ENCODE assay signal across 1 cellular context in the genomic region with DNA sequence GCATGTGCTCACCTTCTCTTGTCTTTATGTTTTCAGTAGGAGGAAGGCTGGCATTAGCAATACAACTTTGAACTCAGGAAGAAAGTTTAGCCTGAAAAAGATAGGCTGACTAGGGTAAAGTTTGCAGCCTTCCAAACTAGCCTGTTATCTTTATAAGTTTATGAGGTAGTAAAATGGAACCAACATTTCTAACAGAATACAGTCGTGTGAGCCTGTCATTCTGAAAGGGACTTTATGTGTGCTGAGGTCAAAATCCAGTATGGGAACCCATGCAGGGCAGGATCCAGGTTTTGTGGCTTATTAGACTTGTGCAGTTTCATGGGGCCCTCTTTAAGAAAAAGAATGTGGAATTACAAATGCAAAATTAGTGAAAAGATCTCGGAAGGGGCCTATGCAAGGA.
TF ChIP-seq lines count a peak whose summit lies in the region.

No MANE protein-coding gene starts in this region.

TF ChIP-seq in GM23338, 12 proteins besides CTCF, POLR2A, EP300 and RAD21 (continued from another document):
- TF ChIP-seq ZNF462 (CRISPR knock-in tag; IDR thresholded peaks at IDR 0.05) = no peak
- no peak for TF ChIP-seq EZH2phosphoT487 (IDR thresholded peaks at IDR 0.05; ENCODE audit: unreplicated experiment)
- no peak for TF ChIP-seq STAT1 (IDR thresholded peaks at IDR 0.05; ENCODE audit: unreplicated experiment)
- TF ChIP-seq CREB1 (CRISPR knock-in tag; IDR thresholded peaks at IDR 0.05; ENCODE audit: low read depth) = no peak
